Comparison of ENCODE assay signal across 11 cellular contexts in genomic region chr1:19080715-19081114, GRCh38.
DNase-seq lines count a peak whose midpoint lies in the region; ATAC-seq and TF ChIP-seq lines count a peak whose summit lies in the region.
"Had no signal": no experiment of that assay in that cellular context is flagged by ENCODE, and none has a peak within 500 bp of the region (broad histone marks: within the 10 kb centered on the region; RNA-seq: fewer than 3 reads in every experiment).

No MANE protein-coding gene starts in this region.

- TF ChIP-seq CTCF in C4-2B (conservative IDR thresholded peaks at IDR 0.05), result no peak

- H3K4me3 ChIP-seq in SJSA1 (peak overlapping the region; percentile 5), skin epidermis (peak overlapping the region in 1 of 7 experiments; percentile 5)

- peaks cover 20% of the 10 kb centered on the region for H3K4me1 ChIP-seq in SJSA1 (replicated peaks)

- H3K27ac ChIP-seq in C4-2B (peak overlapping the region; percentile 86), SJSA1 (peak overlapping the region; percentile 71), skin epidermis (peak overlapping the region in 19 of 21 experiments; percentile 26 to 86 (median 66))

- H3K36me3 ChIP-seq in SJSA1, result peaks cover 100% of the 10 kb centered on the region

- no peak for ATAC-seq in GM19395 (IDR thresholded peaks at IDR 0.05; ENCODE audit: unreplicated experiment)
- ATAC-seq: WTC11 had no signal

- DNase-seq in SJSA1 (ENCODE audit: low read depth in 1 of 2, low spot score in 2 of 2) (peak in 1 of 2 experiments; percentile 43), glomerular visceral epithelial cell (ENCODE audit: extremely low spot score) (peak; percentile 92), 8988T (no peak), NCI-H2029 treated with DMSO at 0.1 percent for 48 hours (lab: John Stamatoyannopoulos, UW) (no peak)
- no peak for DNase-seq in stimulated activated CD8-positive, alpha-beta memory T cell treated with anti-CD3 and anti-CD28 coated beads, Interleukin-4, amount 100 ng/mL, for 48 hours
- DNase-seq: natural killer cell, NCI-H1436 had no signal

- no peaks in the 10 kb centered on the region for H3K27me3 ChIP-seq in SJSA1 (replicated peaks)

- no peaks in the 10 kb centered on the region for H3K9me3 ChIP-seq in SJSA1 (replicated peaks)
